Comparison of ENCODE assay signal across 27 cellular contexts in genomic region chr4:100633269-100633668, GRCh38.
"Had no signal": no experiment of that assay in that cellular context is flagged by ENCODE, and none has a peak within 500 bp of the region (broad histone marks: within the 10 kb centered on the region; RNA-seq: fewer than 3 reads in every experiment).

No MANE protein-coding gene starts in this region.

- H3K4me3 Mint-ChIP-seq: IgD-negative memory B cell; T-cell; T-helper 1 cell treated with Interleukin-12 subunit alpha and Interleukin-12 subunit beta and Interleukin-4 antibody, amounts not matched to agents 30 μg/mL and 1 μg/mL, for 36 hours had no signal

- H3K27ac ChIP-seq: KMS-11, RWPE1 had no signal

- H3K4me2 ChIP-seq: KMS-11, SK-N-SH had no signal

- DNase-seq: Kasumi-1, MM.1S, NCI-H1092, NCI-H1105 treated with DMSO at 0.1 percent for 48 hours, NCI-H1417 treated with DMSO at 0.1 percent for 48 hours, NCI-H146, NCI-H1694 treated with DMSO at 0.1 percent for 48 hours, NCI-H1930, NCI-H2081, NCI-H2107, NCI-H2171 treated with DMSO at 0.1 percent for 48 hours, NCI-H345, NCI-H446 treated with DMSO at 0.1 percent for 48 hours, NCI-H510A treated with DMSO at 0.1 percent for 48 hours, NCI-H69, NCI-H774, PC-3, SHP77, SK-N-SH, SW 1271, T-cell had no signal

- H3K27ac Mint-ChIP-seq: IgD-negative memory B cell; T-cell; T-helper 1 cell treated with Interleukin-12 subunit alpha and Interleukin-12 subunit beta and Interleukin-4 antibody, amounts not matched to agents 30 μg/mL and 1 μg/mL, for 36 hours had no signal

- H3K9ac ChIP-seq: KMS-11, SK-N-SH had no signal

- H3K4me1 Mint-ChIP-seq: IgD-negative memory B cell, T-cell had no signal

- FAIRE-seq: K562 had no signal

- H3K4me3 ChIP-seq: K562 had no signal

- H3K9me3 ChIP-seq: SK-N-SH had no signal

- H3K36me3 Mint-ChIP-seq: IgD-negative memory B cell, T-cell had no signal

- H3K9me3 Mint-ChIP-seq: T-helper 1 cell treated with Interleukin-12 subunit alpha and Interleukin-12 subunit beta and Interleukin-4 antibody, amounts not matched to agents 30 μg/mL and 1 μg/mL, for 36 hours had no signal

- H3K27me3 Mint-ChIP-seq: T-cell had no signal

- ATAC-seq: K562, Panc1, PC-3, T-cell had no signal
